Comparison of ENCODE assay signal across 14 cellular contexts in the genomic region with DNA sequence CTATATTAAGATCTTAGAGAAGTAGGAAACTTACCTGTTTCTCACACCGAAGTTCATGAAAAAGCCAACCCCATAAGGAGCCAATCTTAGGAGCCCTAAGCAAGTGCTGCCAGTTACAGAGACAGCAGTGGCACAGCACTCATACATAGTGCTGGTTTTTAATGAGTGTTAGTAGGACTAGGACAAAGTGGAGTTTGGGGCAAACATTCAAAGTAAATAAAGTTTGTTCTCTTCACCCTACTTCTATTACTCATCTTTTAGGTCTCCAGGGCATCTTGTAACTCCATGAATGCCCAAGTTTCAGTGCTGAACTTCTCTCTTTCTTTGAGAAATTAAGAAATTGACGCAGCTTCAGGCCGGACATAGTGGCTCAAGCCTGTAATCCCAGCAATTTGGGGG.
"Had no signal": no experiment of that assay in that cellular context is flagged by ENCODE, and none has a peak within 500 bp of the region (broad histone marks: within the 10 kb centered on the region; RNA-seq: fewer than 3 reads in every experiment).

No MANE protein-coding gene starts in this region.

- H3K36me3 ChIP-seq: suprapubic skin had no signal

- H3K4me1 ChIP-seq: foreskin keratinocyte, suprapubic skin had no signal

- ATAC-seq: left ventricle myocardium superior; natural killer cell treated with Interleukin-12 subunit alpha and Interleukin-12 subunit beta and Interleukin-15 and Interleukin-18, amount 100 ng/mL, for 72 hours; T-helper 17 cell had no signal

- H3K4me3 ChIP-seq: dorsolateral prefrontal cortex, skin epidermis, suprapubic skin had no signal

- H3K27me3 Mint-ChIP-seq: activated CD4-positive, alpha-beta T cell treated with anti-CD3 and anti-CD28 coated beads for 36 hours; T-helper 17 cell had no signal

- H3K9me3 ChIP-seq: suprapubic skin had no signal

- H3K27ac ChIP-seq: dorsolateral prefrontal cortex, foreskin keratinocyte, skin epidermis, suprapubic skin had no signal

- DNase-seq: activated CD8-positive, alpha-beta memory T cell treated with anti-CD3 and anti-CD28 coated beads, Interleukin-2, amount 50 U/mL, for 48 hours; dorsolateral prefrontal cortex; erythroblast; left ventricle myocardium superior; mesendoderm; stimulated activated CD4-positive, alpha-beta T cell treated with anti-CD3 and anti-CD28 coated beads, Interleukin-4, amount 100 ng/mL, for 24 hours; stimulated activated naive CD8-positive, alpha-beta T cell treated with anti-CD3 and anti-CD28 coated beads, Interleukin-15, Interleukin-2, amounts not matched to agents 100 U/mL and 50 U/mL, for 24 hours; T-helper 17 cell had no signal

- H3K27me3 ChIP-seq: foreskin keratinocyte, suprapubic skin had no signal

- H3K27ac Mint-ChIP-seq: natural killer cell treated with Interleukin-12 subunit alpha and Interleukin-12 subunit beta and Interleukin-15 and Interleukin-18, amount 100 ng/mL, for 72 hours; T-helper 17 cell had no signal

- H3K9me3 Mint-ChIP-seq: activated T-helper 1 cell treated with anti-CD3 and anti-CD28 coated beads, Interleukin-12 subunit alpha, Interleukin-12 subunit beta, Interleukin-2, Interleukin-4 antibody, amounts not matched to agents 30 ng/mL and 10 ng/mL and 1 ng/mL, durations not matched to agents 14 hours and 24 hours and 36 hours; natural killer cell treated with Interleukin-12 subunit alpha and Interleukin-12 subunit beta and Interleukin-15 and Interleukin-18, amount 100 ng/mL, for 72 hours had no signal

- H3K4me3 Mint-ChIP-seq: activated CD4-positive, alpha-beta T cell treated with anti-CD3 and anti-CD28 coated beads for 36 hours; activated T-helper 1 cell treated with anti-CD3 and anti-CD28 coated beads, Interleukin-12 subunit alpha, Interleukin-12 subunit beta, Interleukin-2, Interleukin-4 antibody, amounts not matched to agents 30 ng/mL and 10 ng/mL and 1 ng/mL, durations not matched to agents 14 hours and 24 hours and 36 hours; natural killer cell treated with Interleukin-12 subunit alpha and Interleukin-12 subunit beta and Interleukin-15 and Interleukin-18, amount 100 ng/mL, for 72 hours; T-helper 17 cell had no signal

- H3K36me3 Mint-ChIP-seq: natural killer cell treated with Interleukin-12 subunit alpha and Interleukin-12 subunit beta and Interleukin-15 and Interleukin-18, amount 100 ng/mL, for 72 hours had no signal
